8 cellular contexts compared by ENCODE assay signal in genomic region chr11:46673713-46674462, GRCh38. TPM values are rescaled to one million over a fixed set of nuclear protein-coding genes. Genes with fewer than 3 reads are reported as not detected.
DNase-seq lines count a peak whose midpoint lies in the region; ATAC-seq and TF ChIP-seq lines count a peak whose summit lies in the region.
"Had no signal": no experiment of that assay in that cellular context is flagged by ENCODE, and none has a peak within 500 bp of the region (broad histone marks: within the 10 kb centered on the region; RNA-seq: fewer than 3 reads in every experiment).

No MANE protein-coding gene starts in this region.

- no peak for TF ChIP-seq CTCF in tibial nerve (IDR thresholded peaks at IDR 0.05)

- H3K36me3 ChIP-seq in tibial nerve = peaks cover 2 to 81% (median 16%) of the 10 kb centered on the region in 3 donors

- H3K4me1 Mint-ChIP-seq in activated T-cell treated with anti-CD3 and anti-CD28 coated beads, Interleukin-2, amount 50 U/mL, for 24 hours (ENCODE audit: low read depth) = peaks cover 80% of the 10 kb centered on the region
- peaks cover 76% of the 10 kb centered on the region for H3K4me1 Mint-ChIP-seq in activated T-cell treated with anti-CD3 and anti-CD28 coated beads, Interleukin-2, amount 50 U/mL, for 4 hours (ENCODE audit: low read depth)

- H3K4me3 ChIP-seq in tibial nerve = no peak overlapping the region

- H3K9me3 ChIP-seq in tibial nerve = no peaks in the 10 kb centered on the region

- H3K27ac Mint-ChIP-seq in activated T-cell treated with anti-CD3 and anti-CD28 coated beads, Interleukin-2, amount 50 U/mL, for 24 hours = peak overlapping the region; percentile 89

- H3K27ac ChIP-seq in layer of hippocampus (ENCODE audit: low read depth, low read length) (peak overlapping the region; percentile 83), tibial nerve (peak overlapping the region; percentile 59 to 87 (median 80))

- no peak for TF ChIP-seq POLR2A in tibial nerve (IDR thresholded peaks at IDR 0.05)

- no peaks in the 10 kb centered on the region for H3K9me3 Mint-ChIP-seq in activated T-cell treated with anti-CD3 and anti-CD28 coated beads, Interleukin-2, amount 50 U/mL, for 24 hours
- H3K9me3 Mint-ChIP-seq in activated T-cell treated with anti-CD3 and anti-CD28 coated beads, Interleukin-2, amount 50 U/mL, for 4 hours = no peaks in the 10 kb centered on the region

- DNase-seq in activated T-cell treated with anti-CD3 and anti-CD28 coated beads, Interleukin-2, amount 50 U/mL, for 24 hours = no peak
- DNase-seq in activated T-cell treated with anti-CD3 and anti-CD28 coated beads, Interleukin-2, amount 50 U/mL, for 4 hours = no peak
- no peak for DNase-seq in tibial nerve (ENCODE audit: low spot score in 2 of 2)
- no peak for DNase-seq in glomerular visceral epithelial cell (ENCODE audit: extremely low spot score)
- no peak for DNase-seq in NCI-H146 treated with DMSO at 0.1 percent for 48 hours (lab: John Stamatoyannopoulos, UW; ENCODE audit: unreplicated experiment)
- DNase-seq: hippocampal formation; stimulated activated CD4-positive, alpha-beta T cell treated with anti-CD3 and anti-CD28 coated beads, Interleukin-4, amount 100 ng/mL, for 4 hours had no signal

- H3K36me3 Mint-ChIP-seq in activated T-cell treated with anti-CD3 and anti-CD28 coated beads, Interleukin-2, amount 50 U/mL, for 24 hours (ENCODE audit: low read depth) = peaks cover 79% of the 10 kb centered on the region
- H3K36me3 Mint-ChIP-seq in activated T-cell treated with anti-CD3 and anti-CD28 coated beads, Interleukin-2, amount 50 U/mL, for 4 hours (ENCODE audit: insufficient read depth) = peaks cover 36% of the 10 kb centered on the region

- WGBS in tibial nerve, 2 donors = 77 to 81% methylated on average over 6 of the region's 6 CpGs

- ATAC-seq in activated T-cell treated with anti-CD3 and anti-CD28 coated beads, Interleukin-2, amount 50 U/mL, for 4 hours = no peak

- no peak overlapping the region for H3K4me3 Mint-ChIP-seq in activated T-cell treated with anti-CD3 and anti-CD28 coated beads, Interleukin-2, amount 50 U/mL, for 24 hours
- H3K4me3 Mint-ChIP-seq in activated T-cell treated with anti-CD3 and anti-CD28 coated beads, Interleukin-2, amount 50 U/mL, for 4 hours = no peak overlapping the region

- H3K27me3 Mint-ChIP-seq in activated T-cell treated with anti-CD3 and anti-CD28 coated beads, Interleukin-2, amount 50 U/mL, for 24 hours = no peaks in the 10 kb centered on the region
- H3K27me3 Mint-ChIP-seq in activated T-cell treated with anti-CD3 and anti-CD28 coated beads, Interleukin-2, amount 50 U/mL, for 4 hours (ENCODE audit: low read depth) = no peaks in the 10 kb centered on the region

- no peak for TF ChIP-seq EP300 in tibial nerve (IDR thresholded peaks at IDR 0.05)

- no peaks in the 10 kb centered on the region for H3K27me3 ChIP-seq in layer of hippocampus (ENCODE audit: control insufficient read depth, insufficient read depth, low read length)
- H3K27me3 ChIP-seq in tibial nerve = no peaks in the 10 kb centered on the region

- H3K4me1 ChIP-seq in tibial nerve = peaks cover 3 to 67% (median 28%) of the 10 kb centered on the region in 4 donors

RNA-seq across cellular contexts. Expression of gene ARHGAP1, which starts 26.5 kb away (rescaled TPM):
- 10 to 100 TPM; 52.9 to 63.8 (median 53.4) TPM for total RNA-seq in activated T-cell treated with anti-CD3 and anti-CD28 coated beads, Interleukin-2, amount 50 U/mL, for 4 hours
- 10 to 100 TPM; 47.9 to 83.0 (median 59.8) TPM for total RNA-seq in tibial nerve

RNA-seq across cellular contexts. Expression of gene ZNF408, which starts 26.9 kb away (rescaled TPM):
- 10 to 100 TPM; 14.2 to 16.9 (median 14.8) TPM for total RNA-seq in activated T-cell treated with anti-CD3 and anti-CD28 coated beads, Interleukin-2, amount 50 U/mL, for 4 hours
- total RNA-seq in tibial nerve = 10 to 100 TPM in 3 of 4 donors, 1 to 10 TPM in 1; 8.8 to 21.6 (median 13.7) TPM

RNA-seq across cellular contexts. Expression of gene F2, which starts 45.1 kb away (rescaled TPM):
- under 1 TPM; 0.40 to 0.81 (median 0.41) TPM for total RNA-seq in activated T-cell treated with anti-CD3 and anti-CD28 coated beads, Interleukin-2, amount 50 U/mL, for 4 hours
- total RNA-seq in tibial nerve = not detected

RNA-seq across cellular contexts. Expression of gene ATG13, which starts 56.5 kb away (rescaled TPM):
- total RNA-seq in activated T-cell treated with anti-CD3 and anti-CD28 coated beads, Interleukin-2, amount 50 U/mL, for 4 hours = 10 to 100 TPM; 47.4 to 54.8 (median 53.1) TPM
- 100 to 1,000 TPM; 113 to 203 (median 139) TPM for total RNA-seq in tibial nerve

RNA-seq across cellular contexts. Expression of gene HARBI1, which starts 56.9 kb away (rescaled TPM):
- 1 to 10 TPM; 5.5 to 8.1 (median 5.7) TPM for total RNA-seq in activated T-cell treated with anti-CD3 and anti-CD28 coated beads, Interleukin-2, amount 50 U/mL, for 4 hours
- total RNA-seq in tibial nerve = 1 to 10 TPM in 3 of 4 donors, under 1 TPM in 1; 0.59 to 5.2 (median 2.6) TPM
